ENCODE assay signal across 27 cellular contexts in genomic region chr2:237118731-237119130, GRCh38. TPM values are rescaled to one million over a fixed set of nuclear protein-coding genes. Genes with fewer than 3 reads are reported as not detected.
A peak's percentile ranks its signal among the peaks of the same experiment; 100 is the strongest.
DNase-seq lines count a peak whose midpoint lies in the region; ATAC-seq, FAIRE-seq and TF ChIP-seq lines count a peak whose summit lies in the region.
"Had no signal": no experiment of that assay in that cellular context is flagged by ENCODE, and none has a peak within 500 bp of the region (broad histone marks: within the 10 kb centered on the region; RNA-seq: fewer than 3 reads in every experiment).

No MANE protein-coding gene starts in this region.

- no peak overlapping the region for H3K9ac ChIP-seq in rectal smooth muscle tissue (ENCODE audit: low read length)
- H3K9ac ChIP-seq: BLaER1 had no signal

- ATAC-seq in activated CD8-positive, alpha-beta T cell treated with anti-CD3 and anti-CD28 coated beads for 36 hours: no peak
- ATAC-seq: activated naive CD8-positive, alpha-beta T cell treated with anti-CD3 and anti-CD28 coated beads, Interleukin-2, amount 50 U/mL, for 24 hours; activated T-cell treated with anti-CD3 and anti-CD28 coated beads, Interleukin-2, amount 50 U/mL, for 4 hours; body of pancreas had no signal

- intact Hi-C loops in activated CD8-positive, alpha-beta T cell treated with anti-CD3 and anti-CD28 coated beads for 36 hours (cut with micrococcal nuclease): no loop called here

- H3K36me3 Mint-ChIP-seq in activated CD8-positive, alpha-beta T cell treated with anti-CD3 and anti-CD28 coated beads for 36 hours (ENCODE audit: low read depth): no peaks in the 10 kb centered on the region
- no peaks in the 10 kb centered on the region for H3K36me3 Mint-ChIP-seq in endothelial cell (ENCODE audit: low read depth, unreplicated experiment)

- H3K27me3 Mint-ChIP-seq in activated CD8-positive, alpha-beta T cell treated with anti-CD3 and anti-CD28 coated beads for 36 hours: no peaks in the 10 kb centered on the region
- H3K27me3 Mint-ChIP-seq in endothelial cell (ENCODE audit: unreplicated experiment): peaks cover 2% of the 10 kb centered on the region
- H3K27me3 Mint-ChIP-seq: activated naive CD8-positive, alpha-beta T cell treated with anti-CD3 and anti-CD28 coated beads, Interleukin-2, amount 50 U/mL, for 24 hours had no signal

- H3K4me3 ChIP-seq in rectal smooth muscle tissue (ENCODE audit: low read length): no peak overlapping the region
- H3K4me3 ChIP-seq: BLaER1, body of pancreas, dorsolateral prefrontal cortex, heart right ventricle, PC-9, tibial artery had no signal

- H3K27ac Mint-ChIP-seq in activated CD8-positive, alpha-beta T cell treated with anti-CD3 and anti-CD28 coated beads for 36 hours: no peak overlapping the region
- no peak overlapping the region for H3K27ac Mint-ChIP-seq in endothelial cell (ENCODE audit: unreplicated experiment)
- H3K27ac Mint-ChIP-seq: activated CD4-positive, alpha-beta T cell treated with anti-CD3 and anti-CD28 coated beads, Interleukin-2, amount 10 ng/mL, durations not matched to agents 24 days and 14 days; activated naive CD8-positive, alpha-beta T cell treated with anti-CD3 and anti-CD28 coated beads, Interleukin-2, amount 50 U/mL, for 24 hours had no signal

- no peaks in the 10 kb centered on the region for H3K36me3 ChIP-seq in rectal smooth muscle tissue (ENCODE audit: control insufficient read depth, insufficient read depth, low read length)
- H3K36me3 ChIP-seq: BLaER1, heart right ventricle, tibial artery had no signal

- peak; percentile 12 for DNase-seq in AG08395 (ENCODE audit: low spot score)
- DNase-seq in NCI-H1092 (lab: John Stamatoyannopoulos, UW): peak; percentile 9
- DNase-seq in HuH-7 (ENCODE audit: low spot score): no peak
- no peak for DNase-seq in activated CD8-positive, alpha-beta T cell treated with anti-CD3 and anti-CD28 coated beads for 36 hours
- DNase-seq in endothelial cell (ENCODE audit: low spot score): no peak
- DNase-seq: activated CD4-positive, alpha-beta T cell treated with anti-CD3 and anti-CD28 coated beads, Interleukin-2, amount 10 ng/mL, durations not matched to agents 24 days and 14 days; activated naive CD8-positive, alpha-beta T cell treated with anti-CD3 and anti-CD28 coated beads, Interleukin-2, amount 50 U/mL, for 24 hours; activated T-cell treated with anti-CD3 and anti-CD28 coated beads, Interleukin-2, amount 50 U/mL, for 4 hours; body of pancreas; COR-L47; DMS79; dorsolateral prefrontal cortex; GF-D8; heart right ventricle; NCI-H2081 treated with DMSO at 0.1 percent for 48 hours; NCI-H524 treated with DMSO at 0.1 percent for 48 hours; PC-9; posterior cingulate gyrus; SIG-M5; stimulated activated naive CD4-positive, alpha-beta T cell treated with Interleukin-2 at 50 U/mL for 16 hours; tibial artery had no signal

- H3K27ac ChIP-seq in rectal smooth muscle tissue (ENCODE audit: low read depth, low read length): peak overlapping the region; percentile 30
- H3K27ac ChIP-seq: BLaER1, body of pancreas, dorsolateral prefrontal cortex, foreskin keratinocyte, PC-9, tibial artery had no signal

- H3K9me3 Mint-ChIP-seq in activated CD8-positive, alpha-beta T cell treated with anti-CD3 and anti-CD28 coated beads for 36 hours: no peaks in the 10 kb centered on the region
- H3K9me3 Mint-ChIP-seq in endothelial cell (ENCODE audit: unreplicated experiment): no peaks in the 10 kb centered on the region
- H3K9me3 Mint-ChIP-seq: activated CD4-positive, alpha-beta T cell treated with anti-CD3 and anti-CD28 coated beads, Interleukin-2, amount 10 ng/mL, durations not matched to agents 24 days and 14 days; activated naive CD8-positive, alpha-beta T cell treated with anti-CD3 and anti-CD28 coated beads, Interleukin-2, amount 50 U/mL, for 24 hours; activated T-cell treated with anti-CD3 and anti-CD28 coated beads, Interleukin-2, amount 50 U/mL, for 4 hours had no signal

- peak; percentile 41 for FAIRE-seq in endometrium (lab: Jason Lieb, UNC)
- FAIRE-seq: endothelial cell of umbilical vein, GM18507 had no signal

- H3K4me1 Mint-ChIP-seq in activated CD8-positive, alpha-beta T cell treated with anti-CD3 and anti-CD28 coated beads for 36 hours (ENCODE audit: low read depth): peaks cover 3% of the 10 kb centered on the region
- no peaks in the 10 kb centered on the region for H3K4me1 Mint-ChIP-seq in endothelial cell (ENCODE audit: unreplicated experiment)

- H3K4me3 Mint-ChIP-seq in activated CD8-positive, alpha-beta T cell treated with anti-CD3 and anti-CD28 coated beads for 36 hours: no peak overlapping the region
- no peak overlapping the region for H3K4me3 Mint-ChIP-seq in endothelial cell (ENCODE audit: unreplicated experiment)
- H3K4me3 Mint-ChIP-seq: activated CD4-positive, alpha-beta T cell treated with anti-CD3 and anti-CD28 coated beads, Interleukin-2, amount 10 ng/mL, durations not matched to agents 24 days and 14 days; activated naive CD8-positive, alpha-beta T cell treated with anti-CD3 and anti-CD28 coated beads, Interleukin-2, amount 50 U/mL, for 24 hours; activated T-cell treated with anti-CD3 and anti-CD28 coated beads, Interleukin-2, amount 50 U/mL, for 4 hours had no signal

- POLR2A ChIA-PET in activated CD8-positive, alpha-beta T cell treated with anti-CD3 and anti-CD28 coated beads for 36 hours (lab: Charles Lee): no interaction called here

- CTCF ChIA-PET in activated CD8-positive, alpha-beta T cell treated with anti-CD3 and anti-CD28 coated beads for 36 hours (lab: Charles Lee): no interaction called here

- TF ChIP-seq CTCF in activated CD8-positive, alpha-beta T cell treated with anti-CD3 and anti-CD28 coated beads for 36 hours (IDR thresholded peaks at IDR 0.05): no peak
- no peak for TF ChIP-seq CTCF in endothelial cell (IDR thresholded peaks at IDR 0.05; ENCODE audit: unreplicated experiment)

- peaks cover 6% of the 10 kb centered on the region for H3K4me1 ChIP-seq in rectal smooth muscle tissue (ENCODE audit: control insufficient read depth, insufficient read depth, low read length)
- H3K4me1 ChIP-seq: body of pancreas, tibial artery had no signal

- H3K27me3 ChIP-seq in rectal smooth muscle tissue (ENCODE audit: control insufficient read depth, insufficient read depth, low read length): no peaks in the 10 kb centered on the region
- H3K27me3 ChIP-seq: BLaER1, body of pancreas, dorsolateral prefrontal cortex, foreskin keratinocyte, heart right ventricle, tibial artery had no signal

RNA-seq across cellular contexts. Expression of gene COPS8, which starts 33.0 kb away (rescaled TPM):
- total RNA-seq in activated CD8-positive, alpha-beta T cell treated with anti-CD3 and anti-CD28 coated beads for 36 hours: 10 to 100 TPM; 51.5 to 54.2 TPM
- total RNA-seq in endothelial cell (ENCODE audit: unreplicated experiment): 97.1 TPM

Comparison
In these comparisons a context has a peak if more than half of its experiments do, and no peak if none do; other contexts are left out.
1. DNase-seq: peak in AG08395 (single experiment) and NCI-H1092 (single experiment); none in HuH-7 (single experiment), activated CD8-positive, alpha-beta T cell treated with anti-CD3 and anti-CD28 coated beads for 36 hours (single experiment) and endothelial cell (single experiment).